39 cellular contexts compared by ENCODE assay signal in genomic region chr18:42959528-42959927, GRCh38.
"Had no signal": no experiment of that assay in that cellular context is flagged by ENCODE, and none has a peak within 500 bp of the region (broad histone marks: within the 10 kb centered on the region; RNA-seq: fewer than 3 reads in every experiment).

No MANE protein-coding gene starts in this region.

- H3K36me3 ChIP-seq: adrenal gland, ascending aorta, brain microvascular endothelial cell, breast epithelium, cardiac muscle cell had no signal

- H3K4me3 ChIP-seq: adrenal gland, ascending aorta, body of pancreas, breast epithelium, cardiac muscle cell had no signal

- ATAC-seq: activated naive CD4-positive, alpha-beta T cell treated with anti-CD3 and anti-CD28 coated beads, Interleukin-2, amount 50 U/mL, for 72 hours; activated naive CD8-positive, alpha-beta T cell treated with anti-CD3 and anti-CD28 coated beads, Interleukin-2, amount 50 U/mL, for 24 hours; activated T-cell treated with anti-CD3 and anti-CD28 coated beads, Interleukin-2, amount 50 U/mL, for 4 hours; activated T-cell treated with anti-CD3 and anti-CD28 coated beads, Interleukin-2, amount 50 U/mL, for 72 hours; activated T-helper 17 cell treated with anti-CD3 and anti-CD28 coated beads, Interleukin-2, amount 50 U/mL, for 72 hours; body of pancreas had no signal

- H3K27ac Mint-ChIP-seq: activated naive CD4-positive, alpha-beta T cell treated with anti-CD3 and anti-CD28 coated beads for 36 hours; activated naive CD4-positive, alpha-beta T cell treated with anti-CD3 and anti-CD28 coated beads, Interleukin-2, amount 10 ng/mL, durations not matched to agents 7 days and 5 days; activated naive CD4-positive, alpha-beta T cell treated with anti-CD3 and anti-CD28 coated beads, Interleukin-2, amount 50 U/mL, for 24 hours; activated naive CD4-positive, alpha-beta T cell treated with anti-CD3 and anti-CD28 coated beads, Interleukin-2, amount 50 U/mL, for 72 hours; activated naive CD8-positive, alpha-beta T cell; activated naive CD8-positive, alpha-beta T cell treated with anti-CD3 and anti-CD28 coated beads for 36 hours; activated naive CD8-positive, alpha-beta T cell treated with anti-CD3 and anti-CD28 coated beads, Interleukin-2, amount 10 ng/mL, durations not matched to agents 7 days and 5 days; activated naive CD8-positive, alpha-beta T cell treated with anti-CD3 and anti-CD28 coated beads, Interleukin-2, amount 50 U/mL, for 24 hours; activated T-cell treated with anti-CD3 and anti-CD28 coated beads, Interleukin-2, amount 50 U/mL, for 24 hours; activated T-cell treated with anti-CD3 and anti-CD28 coated beads, Interleukin-2, amount 50 U/mL, for 72 hours; activated T-helper 1 cell treated with anti-CD3 and anti-CD28 coated beads, Interleukin-12 subunit alpha, Interleukin-12 subunit beta, Interleukin-2, Interleukin-4 antibody, amounts not matched to agents 30 ng/mL and 10 ng/mL and 1 ng/mL, durations not matched to agents 14 hours and 24 hours and 36 hours; activated T-helper 17 cell treated with anti-CD3 and anti-CD28 coated beads, Interleukin-2, amount 50 U/mL, for 72 hours; activated T-helper 2 cell treated with anti-CD3 and anti-CD28 coated beads, Interferon-gamma antibody, Interleukin-2, Interleukin-4, amounts not matched to agents 10 μg/mL and 5 μg/mL and 100 μg/mL, durations not matched to agents 14 hours and 24 hours and 36 hours; brain had no signal

- H3K4me1 ChIP-seq: adrenal gland, ascending aorta, body of pancreas, breast epithelium had no signal

- DNase-seq: activated effector memory CD4-positive, alpha-beta T cell treated with anti-CD3 and anti-CD28 coated beads, Interleukin-2, amount 50 U/mL, for 16 hours; activated effector memory CD4-positive, alpha-beta T cell treated with Interleukin-2 at 50 U/mL for 16 hours; activated gamma-delta T cell; activated gamma-delta T cell treated with Interleukin-2 at 50 U/mL for 16 hours; activated naive CD4-positive, alpha-beta T cell; activated naive CD4-positive, alpha-beta T cell treated with anti-CD3 and anti-CD28 coated beads for 36 hours; activated naive CD4-positive, alpha-beta T cell treated with anti-CD3 and anti-CD28 coated beads, Interleukin-2, amount 10 ng/mL, durations not matched to agents 7 days and 5 days; activated naive CD4-positive, alpha-beta T cell treated with anti-CD3 and anti-CD28 coated beads, Interleukin-2, amount 50 U/mL, for 16 hours; activated naive CD4-positive, alpha-beta T cell treated with Interleukin-2 at 50 U/mL for 16 hours; activated naive CD8-positive, alpha-beta T cell treated with anti-CD3 and anti-CD28 coated beads for 36 hours; activated naive CD8-positive, alpha-beta T cell treated with anti-CD3 and anti-CD28 coated beads, Interleukin-2, amount 10 ng/mL, durations not matched to agents 7 days and 5 days; activated naive CD8-positive, alpha-beta T cell treated with anti-CD3 and anti-CD28 coated beads, Interleukin-2, amount 50 U/mL, for 24 hours; activated T-cell treated with anti-CD3 and anti-CD28 coated beads, Interleukin-2, amount 50 U/mL, for 1 hour; activated T-cell treated with anti-CD3 and anti-CD28 coated beads, Interleukin-2, amount 50 U/mL, for 24 hours; activated T-cell treated with anti-CD3 and anti-CD28 coated beads, Interleukin-2, amount 50 U/mL, for 4 hours; activated T-cell treated with anti-CD3 and anti-CD28 coated beads, Interleukin-2, amount 50 U/mL, for 48 hours; activated T-cell treated with anti-CD3 and anti-CD28 coated beads, Interleukin-2, amount 50 U/mL, for 72 hours; adrenal gland; amniotic stem cell; anterior cingulate cortex; aorta; body of pancreas; brain microvascular endothelial cell; caudate nucleus; central memory CD4-positive, alpha-beta T cell; cerebellar nuclear complex had no signal

- FAIRE-seq: astrocyte, bronchial epithelial cell had no signal

- H3K36me3 Mint-ChIP-seq: activated naive CD4-positive, alpha-beta T cell treated with anti-CD3 and anti-CD28 coated beads, Interleukin-2, amount 10 ng/mL, durations not matched to agents 7 days and 5 days; activated naive CD4-positive, alpha-beta T cell treated with anti-CD3 and anti-CD28 coated beads, Interleukin-2, amount 50 U/mL, for 24 hours; activated naive CD4-positive, alpha-beta T cell treated with anti-CD3 and anti-CD28 coated beads, Interleukin-2, amount 50 U/mL, for 72 hours; activated naive CD8-positive, alpha-beta T cell; activated naive CD8-positive, alpha-beta T cell treated with anti-CD3 and anti-CD28 coated beads for 36 hours; activated naive CD8-positive, alpha-beta T cell treated with anti-CD3 and anti-CD28 coated beads, Interleukin-2, amount 10 ng/mL, durations not matched to agents 7 days and 5 days; brain had no signal

- H3K9me3 ChIP-seq: adrenal gland, ascending aorta, body of pancreas, breast epithelium had no signal

- H3K9me3 Mint-ChIP-seq: activated naive CD4-positive, alpha-beta T cell treated with anti-CD3 and anti-CD28 coated beads, Interleukin-2, amount 50 U/mL, for 24 hours; activated naive CD8-positive, alpha-beta T cell treated with anti-CD3 and anti-CD28 coated beads, Interleukin-2, amount 10 ng/mL, durations not matched to agents 7 days and 5 days; activated T-helper 1 cell treated with anti-CD3 and anti-CD28 coated beads, Interleukin-12 subunit alpha, Interleukin-12 subunit beta, Interleukin-2, Interleukin-4 antibody, amounts not matched to agents 30 ng/mL and 10 ng/mL and 1 ng/mL, durations not matched to agents 14 hours and 24 hours and 36 hours; brain had no signal

- H3K4me1 Mint-ChIP-seq: activated naive CD4-positive, alpha-beta T cell treated with anti-CD3 and anti-CD28 coated beads, Interleukin-2, amount 10 ng/mL, durations not matched to agents 7 days and 5 days; activated naive CD4-positive, alpha-beta T cell treated with anti-CD3 and anti-CD28 coated beads, Interleukin-2, amount 50 U/mL, for 24 hours; activated naive CD8-positive, alpha-beta T cell treated with anti-CD3 and anti-CD28 coated beads for 36 hours; activated naive CD8-positive, alpha-beta T cell treated with anti-CD3 and anti-CD28 coated beads, Interleukin-2, amount 10 ng/mL, durations not matched to agents 7 days and 5 days; activated naive CD8-positive, alpha-beta T cell treated with anti-CD3 and anti-CD28 coated beads, Interleukin-2, amount 50 U/mL, for 24 hours; activated T-helper 17 cell treated with anti-CD3 and anti-CD28 coated beads, Interleukin-2, amount 50 U/mL, for 72 hours; brain; central memory CD8-positive, alpha-beta T cell had no signal

- H3K27me3 ChIP-seq: adrenal gland, ascending aorta, body of pancreas, brain microvascular endothelial cell, breast epithelium, cardiac muscle cell had no signal

- H3K27ac ChIP-seq: adrenal gland, ascending aorta, body of pancreas, brain microvascular endothelial cell, breast epithelium, cardiac muscle cell had no signal

- H3K27me3 Mint-ChIP-seq: activated naive CD4-positive, alpha-beta T cell treated with anti-CD3 and anti-CD28 coated beads, Interleukin-2, amount 10 ng/mL, durations not matched to agents 7 days and 5 days; activated naive CD4-positive, alpha-beta T cell treated with anti-CD3 and anti-CD28 coated beads, Interleukin-2, amount 50 U/mL, for 24 hours; activated naive CD8-positive, alpha-beta T cell; activated naive CD8-positive, alpha-beta T cell treated with anti-CD3 and anti-CD28 coated beads for 36 hours; activated naive CD8-positive, alpha-beta T cell treated with anti-CD3 and anti-CD28 coated beads, Interleukin-2, amount 10 ng/mL, durations not matched to agents 7 days and 5 days; activated naive CD8-positive, alpha-beta T cell treated with anti-CD3 and anti-CD28 coated beads, Interleukin-2, amount 50 U/mL, for 24 hours; activated T-cell treated with anti-CD3 and anti-CD28 coated beads, Interleukin-2, amount 50 U/mL, for 24 hours; activated T-helper 17 cell treated with anti-CD3 and anti-CD28 coated beads, Interleukin-2, amount 50 U/mL, for 72 hours; brain; central memory CD8-positive, alpha-beta T cell had no signal

- H3K4me3 Mint-ChIP-seq: activated naive CD4-positive, alpha-beta T cell treated with anti-CD3 and anti-CD28 coated beads for 36 hours; activated naive CD4-positive, alpha-beta T cell treated with anti-CD3 and anti-CD28 coated beads, Interleukin-2, amount 10 ng/mL, durations not matched to agents 7 days and 5 days; activated naive CD4-positive, alpha-beta T cell treated with anti-CD3 and anti-CD28 coated beads, Interleukin-2, amount 50 U/mL, for 24 hours; activated naive CD8-positive, alpha-beta T cell; activated naive CD8-positive, alpha-beta T cell treated with anti-CD3 and anti-CD28 coated beads for 36 hours; activated naive CD8-positive, alpha-beta T cell treated with anti-CD3 and anti-CD28 coated beads, Interleukin-2, amount 10 ng/mL, durations not matched to agents 7 days and 5 days; activated naive CD8-positive, alpha-beta T cell treated with anti-CD3 and anti-CD28 coated beads, Interleukin-2, amount 50 U/mL, for 24 hours; activated T-cell treated with anti-CD3 and anti-CD28 coated beads, Interleukin-2, amount 50 U/mL, for 24 hours; activated T-cell treated with anti-CD3 and anti-CD28 coated beads, Interleukin-2, amount 50 U/mL, for 4 hours; activated T-cell treated with anti-CD3 and anti-CD28 coated beads, Interleukin-2, amount 50 U/mL, for 72 hours; activated T-helper 1 cell treated with anti-CD3 and anti-CD28 coated beads, Interleukin-12 subunit alpha, Interleukin-12 subunit beta, Interleukin-2, Interleukin-4 antibody, amounts not matched to agents 30 ng/mL and 10 ng/mL and 1 ng/mL, durations not matched to agents 14 hours and 24 hours and 36 hours; activated T-helper 17 cell treated with anti-CD3 and anti-CD28 coated beads, Interleukin-2, amount 50 U/mL, for 72 hours; brain; central memory CD8-positive, alpha-beta T cell had no signal
